Comparison of ENCODE assay signal across 18 cellular contexts in the genomic region with DNA sequence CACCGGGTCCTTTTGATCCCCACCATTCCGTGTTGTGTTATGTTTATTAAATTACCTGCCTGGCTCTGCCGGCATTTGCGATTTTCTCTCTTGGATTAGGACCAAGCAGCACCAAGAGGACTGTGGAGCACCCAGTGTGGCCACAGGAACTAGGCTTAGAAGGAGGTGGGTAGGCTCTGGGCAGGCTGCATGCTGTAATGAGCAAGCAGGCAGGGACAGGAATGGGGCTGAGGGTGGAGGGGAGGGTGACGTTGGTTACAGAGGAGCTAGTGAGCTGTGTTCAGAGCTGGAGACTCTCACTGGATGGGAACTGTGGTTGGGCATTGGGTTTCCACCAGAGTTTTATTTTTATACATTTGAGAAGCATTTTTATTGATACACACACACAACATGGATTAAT. TPM values are rescaled to one million over a fixed set of nuclear protein-coding genes. Genes with fewer than 3 reads are reported as not detected.
DNase-seq lines count a peak whose midpoint lies in the region; ATAC-seq, FAIRE-seq and TF ChIP-seq lines count a peak whose summit lies in the region.
"Had no signal": no experiment of that assay in that cellular context is flagged by ENCODE, and none has a peak within 500 bp of the region (broad histone marks: within the 10 kb centered on the region; RNA-seq: fewer than 3 reads in every experiment).

No MANE protein-coding gene starts in this region.

- H3K4me3 ChIP-seq in bronchial epithelial cell (ENCODE audit: low read depth, low read length) (no peak overlapping the region), osteoblast (ENCODE audit: insufficient read depth, low read length) (no peak overlapping the region), right cardiac atrium (ENCODE audit: low read length) (no peak overlapping the region)
- H3K4me3 ChIP-seq: A549 had no signal

- no peaks in the 10 kb centered on the region for H4K20me1 ChIP-seq in osteoblast (ENCODE audit: insufficient read depth, low read length)

- H3K36me3 ChIP-seq in bronchial epithelial cell (ENCODE audit: control insufficient read depth, insufficient read depth, low read length), result no peaks in the 10 kb centered on the region
- H3K36me3 ChIP-seq in osteoblast (ENCODE audit: insufficient read depth, low read length), result no peaks in the 10 kb centered on the region
- H3K36me3 ChIP-seq: BE2C had no signal

- H3K27ac ChIP-seq in foreskin keratinocyte, result no peak overlapping the region
- no peak overlapping the region for H3K27ac ChIP-seq in osteoblast (ENCODE audit: low read depth, low read length)
- no peak overlapping the region for H3K27ac ChIP-seq in right cardiac atrium (ENCODE audit: low read length)
- H3K27ac ChIP-seq: A549, C4-2B had no signal

- no peaks in the 10 kb centered on the region for H3K79me2 ChIP-seq in osteoblast (ENCODE audit: insufficient read depth, low read length)

- peak; percentile 40 for FAIRE-seq in HTR-8/SVneo (lab: Jason Lieb, UNC)
- FAIRE-seq in bronchial epithelial cell (lab: Jason Lieb, UNC), result no peak
- FAIRE-seq in GM19239 (lab: Jason Lieb, UNC), result no peak
- FAIRE-seq: A549, G401.6, GM12891 had no signal

- no peak for TF ChIP-seq CTCF in bronchial epithelial cell (IDR thresholded peaks at IDR 0.05; ENCODE audit: insufficient read depth, low read length, severe bottlenecking)
- no peak for TF ChIP-seq CTCF in foreskin keratinocyte (conservative IDR thresholded peaks at IDR 0.05)
- TF ChIP-seq CTCF in osteoblast (IDR thresholded peaks at IDR 0.05; ENCODE audit: extremely low read depth, low read depth, low read length), result no peak

- 63% methylated on average over 5 of the region's 5 CpGs for WGBS in right cardiac atrium

- ATAC-seq in foreskin keratinocyte, result peak; percentile 24
- ATAC-seq in right cardiac atrium, result no peak
- ATAC-seq: A549, HCT116 had no signal

- no peak for DNase-seq in HTR-8/SVneo (ENCODE audit: insufficient read length, low spot score)
- DNase-seq in bronchial epithelial cell (ENCODE audit: low read depth), result peak; percentile 3
- DNase-seq in foreskin keratinocyte, result no peak
- DNase-seq in osteoblast (ENCODE audit: insufficient read length, low spot score, missing footprints), result peak; percentile 48
- DNase-seq in GM19239 (ENCODE audit: insufficient read length, low spot score), result no peak
- no peak for DNase-seq in right cardiac atrium
- DNase-seq in activated CD4-positive, alpha-beta T cell treated with anti-CD3 and anti-CD28 coated beads, Interleukin-2, amount 50 U/mL, for 48 hours, result no peak
- no peak for DNase-seq in NCI-H1105 treated with DMSO at 0.1 percent for 48 hours (lab: John Stamatoyannopoulos, UW)
- DNase-seq: BE2C; CD4-positive, alpha-beta memory T cell; DMS79 treated with DMSO at 0.1 percent for 48 hours; EL had no signal

- H3K9me3 ChIP-seq in osteoblast (ENCODE audit: low read depth, low read length) (no peaks in the 10 kb centered on the region), right cardiac atrium (ENCODE audit: control insufficient read depth, low read length) (no peaks in the 10 kb centered on the region)
- H3K9me3 ChIP-seq: BE2C had no signal

- H3K4me1 ChIP-seq in foreskin keratinocyte (peaks cover 11% of the 10 kb centered on the region), osteoblast (ENCODE audit: insufficient read depth, low read length) (no peaks in the 10 kb centered on the region), right cardiac atrium (ENCODE audit: control insufficient read depth, insufficient read depth, low read length) (no peaks in the 10 kb centered on the region)
- H3K4me1 ChIP-seq: A549, BE2C had no signal

- peaks cover 8% of the 10 kb centered on the region for H3K27me3 ChIP-seq in bronchial epithelial cell (ENCODE audit: control insufficient read depth, insufficient read depth, low read length)
- H3K27me3 ChIP-seq in foreskin keratinocyte, result peaks cover 9% of the 10 kb centered on the region
- H3K27me3 ChIP-seq in osteoblast (ENCODE audit: insufficient read depth, low read length), result peaks cover 41% of the 10 kb centered on the region
- H3K27me3 ChIP-seq in right cardiac atrium (ENCODE audit: control insufficient read depth, insufficient read depth), result no peaks in the 10 kb centered on the region
- H3K27me3 ChIP-seq: BE2C had no signal

- H3K4me2 ChIP-seq in osteoblast (ENCODE audit: insufficient read depth, low read length), result no peak overlapping the region
- H3K4me2 ChIP-seq: A549 had no signal

- intact Hi-C loops in right cardiac atrium (cut with DNase I), result loop anchor here in 1 of 4 donors (10.0 kb wide), 1 partner anchor 163 kb away; the partner anchor contains the start of gene EXOG

- no peak overlapping the region for H2AFZ ChIP-seq in osteoblast (ENCODE audit: low read length)

RNA-seq across cellular contexts. Expression of gene SCN5A, which starts 7.9 kb away (rescaled TPM):
- total RNA-seq in bronchial epithelial cell, result under 0.01 TPM in 1 of 2 replicates, not detected in the other
- total RNA-seq in foreskin keratinocyte, result 0.21 and 0.37 TPM in 2 replicates
- polyA plus RNA-seq in foreskin keratinocyte, result 0.12 and 0.24 TPM in 2 replicates
- under 0.01 TPM in 1 of 2 replicates, not detected in the other for total RNA-seq in osteoblast
- 100 to 1,000 TPM; 131 to 202 (median 142) TPM for total RNA-seq in right cardiac atrium
- 69.0 TPM for polyA plus RNA-seq in right cardiac atrium
- total RNA-seq: HT-29 had no signal
- polyA plus RNA-seq: CD4-positive, alpha-beta memory T cell had no signal

Comparison
In these comparisons a context has a peak if more than half of its experiments do, and no peak if none do; other contexts are left out.
1. DNase-seq: peak in bronchial epithelial cell (single experiment) and osteoblast (single experiment); none in HTR-8/SVneo (single experiment), foreskin keratinocyte (0 of 2), GM19239 (single experiment), right cardiac atrium (0 of 3), activated CD4-positive, alpha-beta T cell treated with anti-CD3 and anti-CD28 coated beads, Interleukin-2, amount 50 U/mL, for 48 hours (0 of 2) and NCI-H1105 treated with DMSO at 0.1 percent for 48 hours (single experiment).
2. RNA of gene SCN5A, which starts 7.9 kb away (total RNA-seq): 131 to 202 TPM in right cardiac atrium; 0.21 to 0.37 TPM in foreskin keratinocyte, under 0.01 TPM in bronchial epithelial cell and under 0.01 TPM in osteoblast; every median in the first group is over 10 times any median in the second.